1 cellular context compared by ENCODE assay signal in the genomic region with DNA sequence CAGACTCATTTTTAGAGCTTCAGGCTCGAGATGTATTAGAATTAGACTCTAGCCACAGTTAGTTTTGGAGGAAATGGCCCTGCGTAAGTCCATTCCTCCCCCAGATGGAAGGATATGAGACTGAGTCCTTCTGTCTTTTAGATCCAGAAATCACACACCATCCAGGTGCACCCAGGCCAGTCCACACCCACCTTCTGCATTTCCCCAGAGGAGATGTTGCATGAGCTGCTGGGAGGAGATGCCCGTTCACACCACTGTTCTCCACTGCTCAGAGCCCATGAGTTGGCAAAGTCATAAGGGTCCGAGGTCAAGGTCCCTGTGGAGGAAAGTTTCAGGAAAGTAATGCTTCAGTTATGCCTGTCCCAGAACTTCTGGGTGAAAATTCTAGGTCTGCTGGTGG.
TF ChIP-seq lines count a peak whose summit lies in the region.

No MANE protein-coding gene starts in this region.

TF ChIP-seq in HepG2, 621 proteins besides CTCF, POLR2A, EP300 and RAD21 (continued from another document):
- TF ChIP-seq, protein P1, sequence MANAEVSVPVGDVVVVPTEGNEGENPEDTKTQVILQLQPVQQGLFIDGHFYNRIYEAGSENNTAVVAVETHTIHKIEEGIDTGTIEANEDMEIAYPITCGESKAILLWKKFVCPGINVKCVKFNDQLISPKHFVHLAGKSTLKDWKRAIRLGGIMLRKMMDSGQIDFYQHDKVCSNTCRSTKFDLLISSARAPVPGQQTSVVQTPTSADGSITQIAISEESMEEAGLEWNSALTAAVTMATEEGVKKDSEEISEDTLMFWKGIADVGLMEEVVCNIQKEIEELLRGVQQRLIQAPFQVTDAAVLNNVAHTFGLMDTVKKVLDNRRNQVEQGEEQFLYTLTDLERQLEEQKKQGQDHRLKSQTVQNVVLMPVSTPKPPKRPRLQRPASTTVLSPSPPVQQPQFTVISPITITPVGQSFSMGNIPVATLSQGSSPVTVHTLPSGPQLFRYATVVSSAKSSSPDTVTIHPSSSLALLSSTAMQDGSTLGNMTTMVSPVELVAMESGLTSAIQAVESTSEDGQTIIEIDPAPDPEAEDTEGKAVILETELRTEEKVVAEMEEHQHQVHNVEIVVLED (CRISPR knock-in tag; IDR thresholded peaks at IDR 0.05; ENCODE audit: borderline replicate concordance) = no peak
- TF ChIP-seq, protein P2, sequence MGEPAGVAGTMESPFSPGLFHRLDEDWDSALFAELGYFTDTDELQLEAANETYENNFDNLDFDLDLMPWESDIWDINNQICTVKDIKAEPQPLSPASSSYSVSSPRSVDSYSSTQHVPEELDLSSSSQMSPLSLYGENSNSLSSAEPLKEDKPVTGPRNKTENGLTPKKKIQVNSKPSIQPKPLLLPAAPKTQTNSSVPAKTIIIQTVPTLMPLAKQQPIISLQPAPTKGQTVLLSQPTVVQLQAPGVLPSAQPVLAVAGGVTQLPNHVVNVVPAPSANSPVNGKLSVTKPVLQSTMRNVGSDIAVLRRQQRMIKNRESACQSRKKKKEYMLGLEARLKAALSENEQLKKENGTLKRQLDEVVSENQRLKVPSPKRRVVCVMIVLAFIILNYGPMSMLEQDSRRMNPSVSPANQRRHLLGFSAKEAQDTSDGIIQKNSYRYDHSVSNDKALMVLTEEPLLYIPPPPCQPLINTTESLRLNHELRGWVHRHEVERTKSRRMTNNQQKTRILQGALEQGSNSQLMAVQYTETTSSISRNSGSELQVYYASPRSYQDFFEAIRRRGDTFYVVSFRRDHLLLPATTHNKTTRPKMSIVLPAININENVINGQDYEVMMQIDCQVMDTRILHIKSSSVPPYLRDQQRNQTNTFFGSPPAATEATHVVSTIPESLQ (CRISPR knock-in tag; conservative IDR thresholded peaks at IDR 0.05) = no peak
- no peak for TF ChIP-seq LCORL (IDR thresholded peaks at IDR 0.05)
- no peak for TF ChIP-seq LCORL (CRISPR knock-in tag; IDR thresholded peaks at IDR 0.05)
- TF ChIP-seq, protein P3, sequence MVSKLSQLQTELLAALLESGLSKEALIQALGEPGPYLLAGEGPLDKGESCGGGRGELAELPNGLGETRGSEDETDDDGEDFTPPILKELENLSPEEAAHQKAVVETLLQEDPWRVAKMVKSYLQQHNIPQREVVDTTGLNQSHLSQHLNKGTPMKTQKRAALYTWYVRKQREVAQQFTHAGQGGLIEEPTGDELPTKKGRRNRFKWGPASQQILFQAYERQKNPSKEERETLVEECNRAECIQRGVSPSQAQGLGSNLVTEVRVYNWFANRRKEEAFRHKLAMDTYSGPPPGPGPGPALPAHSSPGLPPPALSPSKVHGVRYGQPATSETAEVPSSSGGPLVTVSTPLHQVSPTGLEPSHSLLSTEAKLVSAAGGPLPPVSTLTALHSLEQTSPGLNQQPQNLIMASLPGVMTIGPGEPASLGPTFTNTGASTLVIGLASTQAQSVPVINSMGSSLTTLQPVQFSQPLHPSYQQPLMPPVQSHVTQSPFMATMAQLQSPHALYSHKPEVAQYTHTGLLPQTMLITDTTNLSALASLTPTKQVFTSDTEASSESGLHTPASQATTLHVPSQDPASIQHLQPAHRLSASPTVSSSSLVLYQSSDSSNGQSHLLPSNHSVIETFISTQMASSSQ (IDR thresholded peaks at IDR 0.05; ENCODE audit: low read depth) = no peak
- TF ChIP-seq, protein P3 (CRISPR knock-in tag; IDR thresholded peaks at IDR 0.05; ENCODE audit: borderline replicate concordance) = no peak
- TF ChIP-seq, protein P4, sequence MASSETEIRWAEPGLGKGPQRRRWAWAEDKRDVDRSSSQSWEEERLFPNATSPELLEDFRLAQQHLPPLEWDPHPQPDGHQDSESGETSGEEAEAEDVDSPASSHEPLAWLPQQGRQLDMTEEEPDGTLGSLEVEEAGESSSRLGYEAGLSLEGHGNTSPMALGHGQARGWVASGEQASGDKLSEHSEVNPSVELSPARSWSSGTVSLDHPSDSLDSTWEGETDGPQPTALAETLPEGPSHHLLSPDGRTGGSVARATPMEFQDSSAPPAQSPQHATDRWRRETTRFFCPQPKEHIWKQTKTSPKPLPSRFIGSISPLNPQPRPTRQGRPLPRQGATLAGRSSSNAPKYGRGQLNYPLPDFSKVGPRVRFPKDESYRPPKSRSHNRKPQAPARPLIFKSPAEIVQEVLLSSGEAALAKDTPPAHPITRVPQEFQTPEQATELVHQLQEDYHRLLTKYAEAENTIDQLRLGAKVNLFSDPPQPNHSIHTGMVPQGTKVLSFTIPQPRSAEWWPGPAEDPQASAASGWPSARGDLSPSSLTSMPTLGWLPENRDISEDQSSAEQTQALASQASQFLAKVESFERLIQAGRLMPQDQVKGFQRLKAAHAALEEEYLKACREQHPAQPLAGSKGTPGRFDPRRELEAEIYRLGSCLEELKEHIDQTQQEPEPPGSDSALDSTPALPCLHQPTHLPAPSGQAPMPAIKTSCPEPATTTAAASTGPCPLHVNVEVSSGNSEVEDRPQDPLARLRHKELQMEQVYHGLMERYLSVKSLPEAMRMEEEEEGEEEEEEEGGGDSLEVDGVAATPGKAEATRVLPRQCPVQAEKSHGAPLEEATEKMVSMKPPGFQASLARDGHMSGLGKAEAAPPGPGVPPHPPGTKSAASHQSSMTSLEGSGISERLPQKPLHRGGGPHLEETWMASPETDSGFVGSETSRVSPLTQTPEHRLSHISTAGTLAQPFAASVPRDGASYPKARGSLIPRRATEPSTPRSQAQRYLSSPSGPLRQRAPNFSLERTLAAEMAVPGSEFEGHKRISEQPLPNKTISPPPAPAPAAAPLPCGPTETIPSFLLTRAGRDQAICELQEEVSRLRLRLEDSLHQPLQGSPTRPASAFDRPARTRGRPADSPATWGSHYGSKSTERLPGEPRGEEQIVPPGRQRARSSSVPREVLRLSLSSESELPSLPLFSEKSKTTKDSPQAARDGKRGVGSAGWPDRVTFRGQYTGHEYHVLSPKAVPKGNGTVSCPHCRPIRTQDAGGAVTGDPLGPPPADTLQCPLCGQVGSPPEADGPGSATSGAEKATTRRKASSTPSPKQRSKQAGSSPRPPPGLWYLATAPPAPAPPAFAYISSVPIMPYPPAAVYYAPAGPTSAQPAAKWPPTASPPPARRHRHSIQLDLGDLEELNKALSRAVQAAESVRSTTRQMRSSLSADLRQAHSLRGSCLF (CRISPR knock-in tag; IDR thresholded peaks at IDR 0.05; ENCODE audit: borderline replicate concordance) = no peak
- TF ChIP-seq NFIB (CRISPR knock-in tag; IDR thresholded peaks at IDR 0.05; ENCODE audit: borderline replicate concordance) = no peak
- TF ChIP-seq ZNF496 (CRISPR knock-in tag; IDR thresholded peaks at IDR 0.05; ENCODE audit: insufficient replicate concordance) = no peak
- TF ChIP-seq, protein P5, sequence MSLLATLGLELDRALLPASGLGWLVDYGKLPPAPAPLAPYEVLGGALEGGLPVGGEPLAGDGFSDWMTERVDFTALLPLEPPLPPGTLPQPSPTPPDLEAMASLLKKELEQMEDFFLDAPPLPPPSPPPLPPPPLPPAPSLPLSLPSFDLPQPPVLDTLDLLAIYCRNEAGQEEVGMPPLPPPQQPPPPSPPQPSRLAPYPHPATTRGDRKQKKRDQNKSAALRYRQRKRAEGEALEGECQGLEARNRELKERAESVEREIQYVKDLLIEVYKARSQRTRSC (CRISPR knock-in tag; IDR thresholded peaks at IDR 0.05; ENCODE audit: low read depth) = no peak
- no peak for TF ChIP-seq CENPT (CRISPR knock-in tag; IDR thresholded peaks at IDR 0.05; ENCODE audit: low read depth)
- TF ChIP-seq PAX8 (CRISPR knock-in tag; IDR thresholded peaks at IDR 0.05; ENCODE audit: borderline replicate concordance) = no peak
- TF ChIP-seq, protein P6, sequence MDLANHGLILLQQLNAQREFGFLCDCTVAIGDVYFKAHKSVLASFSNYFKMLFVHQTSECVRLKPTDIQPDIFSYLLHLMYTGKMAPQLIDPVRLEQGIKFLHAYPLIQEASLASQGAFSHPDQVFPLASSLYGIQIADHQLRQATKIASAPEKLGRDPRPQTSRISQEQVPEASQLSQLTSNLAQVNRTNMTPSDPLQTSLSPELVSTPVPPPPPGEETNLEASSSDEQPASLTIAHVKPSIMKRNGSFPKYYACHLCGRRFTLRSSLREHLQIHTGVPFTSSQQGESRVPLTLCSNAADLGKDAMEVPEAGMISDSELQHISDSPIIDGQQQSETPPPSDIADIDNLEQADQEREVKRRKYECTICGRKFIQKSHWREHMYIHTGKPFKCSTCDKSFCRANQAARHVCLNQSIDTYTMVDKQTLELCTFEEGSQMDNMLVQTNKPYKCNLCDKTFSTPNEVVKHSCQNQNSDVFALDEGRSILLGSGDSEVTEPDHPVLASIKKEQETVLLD (CRISPR knock-in tag; IDR thresholded peaks at IDR 0.05; ENCODE audit: low read depth) = no peak
